Comparison of ENCODE assay signal across 1 cellular context in the genomic region with DNA sequence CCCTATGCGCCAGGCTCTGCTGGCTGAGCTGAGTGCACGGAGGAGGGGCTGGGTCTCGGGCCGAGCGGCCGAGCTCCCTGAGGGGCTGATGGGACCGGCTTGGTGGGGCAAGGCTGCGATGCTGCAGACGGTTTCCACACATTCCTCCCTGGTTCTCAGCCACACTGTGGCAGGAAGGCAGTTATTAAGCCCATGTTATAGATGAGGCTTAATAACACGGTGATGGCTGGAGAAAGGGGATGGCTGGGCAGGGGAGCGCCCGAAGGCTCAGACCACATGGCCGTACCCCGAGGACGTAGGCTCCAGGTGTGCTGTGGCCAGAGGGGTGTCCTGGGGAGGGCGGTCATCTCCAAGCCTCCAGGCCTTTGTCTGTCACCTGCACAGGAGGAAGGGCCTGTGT.
TF ChIP-seq lines count a peak whose summit lies in the region.

No MANE protein-coding gene starts in this region.

TF ChIP-seq in SK-N-SH, 30 proteins besides CTCF, POLR2A, EP300 and RAD21 (continued from another document):
- TF ChIP-seq, protein P1, sequence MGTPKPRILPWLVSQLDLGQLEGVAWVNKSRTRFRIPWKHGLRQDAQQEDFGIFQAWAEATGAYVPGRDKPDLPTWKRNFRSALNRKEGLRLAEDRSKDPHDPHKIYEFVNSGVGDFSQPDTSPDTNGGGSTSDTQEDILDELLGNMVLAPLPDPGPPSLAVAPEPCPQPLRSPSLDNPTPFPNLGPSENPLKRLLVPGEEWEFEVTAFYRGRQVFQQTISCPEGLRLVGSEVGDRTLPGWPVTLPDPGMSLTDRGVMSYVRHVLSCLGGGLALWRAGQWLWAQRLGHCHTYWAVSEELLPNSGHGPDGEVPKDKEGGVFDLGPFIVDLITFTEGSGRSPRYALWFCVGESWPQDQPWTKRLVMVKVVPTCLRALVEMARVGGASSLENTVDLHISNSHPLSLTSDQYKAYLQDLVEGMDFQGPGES (IDR thresholded peaks at IDR 0.05; ENCODE audit: low read depth, low read length): no peak
- TF ChIP-seq, protein P2, sequence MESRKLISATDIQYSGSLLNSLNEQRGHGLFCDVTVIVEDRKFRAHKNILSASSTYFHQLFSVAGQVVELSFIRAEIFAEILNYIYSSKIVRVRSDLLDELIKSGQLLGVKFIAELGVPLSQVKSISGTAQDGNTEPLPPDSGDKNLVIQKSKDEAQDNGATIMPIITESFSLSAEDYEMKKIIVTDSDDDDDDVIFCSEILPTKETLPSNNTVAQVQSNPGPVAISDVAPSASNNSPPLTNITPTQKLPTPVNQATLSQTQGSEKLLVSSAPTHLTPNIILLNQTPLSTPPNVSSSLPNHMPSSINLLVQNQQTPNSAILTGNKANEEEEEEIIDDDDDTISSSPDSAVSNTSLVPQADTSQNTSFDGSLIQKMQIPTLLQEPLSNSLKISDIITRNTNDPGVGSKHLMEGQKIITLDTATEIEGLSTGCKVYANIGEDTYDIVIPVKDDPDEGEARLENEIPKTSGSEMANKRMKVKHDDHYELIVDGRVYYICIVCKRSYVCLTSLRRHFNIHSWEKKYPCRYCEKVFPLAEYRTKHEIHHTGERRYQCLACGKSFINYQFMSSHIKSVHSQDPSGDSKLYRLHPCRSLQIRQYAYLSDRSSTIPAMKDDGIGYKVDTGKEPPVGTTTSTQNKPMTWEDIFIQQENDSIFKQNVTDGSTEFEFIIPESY (IDR thresholded peaks at IDR 0.05; ENCODE audit: borderline replicate concordance, low read depth): no peak
- TF ChIP-seq ELF1 (IDR thresholded peaks at IDR 0.05) (no peak), MXI1 (IDR thresholded peaks at IDR 0.05; ENCODE audit: low read depth, low read length) (no peak), FOSL2 (IDR thresholded peaks at IDR 0.05; ENCODE audit: borderline replicate concordance, low read depth) (no peak), SMC3 (IDR thresholded peaks at IDR 0.05; ENCODE audit: low read depth, low read length) (no peak), NRF1 (IDR thresholded peaks at IDR 0.05; ENCODE audit: low read depth, low read length) (no peak), JUND (IDR thresholded peaks at IDR 0.05) (no peak), CHD2 (IDR thresholded peaks at IDR 0.05; ENCODE audit: low read length, partially characterized antibody) (no peak)
- TF ChIP-seq, protein P3, sequence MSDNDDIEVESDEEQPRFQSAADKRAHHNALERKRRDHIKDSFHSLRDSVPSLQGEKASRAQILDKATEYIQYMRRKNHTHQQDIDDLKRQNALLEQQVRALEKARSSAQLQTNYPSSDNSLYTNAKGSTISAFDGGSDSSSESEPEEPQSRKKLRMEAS (IDR thresholded peaks at IDR 0.05; ENCODE audit: low read depth): no peak
